In the genomic region with DNA sequence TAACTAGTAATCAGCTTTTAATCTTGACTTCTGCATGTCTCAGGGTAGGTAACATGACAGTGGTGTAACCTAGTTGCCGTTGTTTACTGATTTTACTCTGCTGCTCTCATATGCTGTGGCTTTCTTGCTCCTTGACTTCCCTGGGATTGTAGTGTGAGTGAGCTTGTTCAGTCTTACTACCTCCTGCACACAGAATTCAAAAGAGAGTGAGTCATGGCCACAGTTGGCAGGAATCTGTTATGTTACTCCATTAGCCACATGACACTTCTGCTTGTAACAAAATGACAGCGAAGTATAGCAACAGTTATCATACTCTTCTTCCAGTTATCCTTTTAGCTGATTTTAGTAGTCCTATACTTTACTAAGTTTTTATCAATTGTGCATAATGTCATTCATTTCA, we compare ENCODE assay signal across 8 cellular contexts. TPM values are rescaled to one million over a fixed set of nuclear protein-coding genes. Genes with fewer than 3 reads are reported as not detected.
DNase-seq lines count a peak whose midpoint lies in the region; ATAC-seq and TF ChIP-seq lines count a peak whose summit lies in the region.

No MANE protein-coding gene starts in this region.

- no peak for TF ChIP-seq EP300 in transverse colon (IDR thresholded peaks at IDR 0.05; ENCODE audit: low read depth)

- H3K9me3 ChIP-seq in Panc1 (ENCODE audit: control insufficient read depth, insufficient read depth, low read depth, low read length) = no peaks in the 10 kb centered on the region
- no peaks in the 10 kb centered on the region for H3K9me3 ChIP-seq in transverse colon

- TF ChIP-seq POLR2A in transverse colon (IDR thresholded peaks at IDR 0.05) = no peak

- in situ Hi-C loops in Panc1 (cut with HindIII; ENCODE audit: low pct_unique_long_range_greater_than_20kb, low sequenced_read_pairs) = no loop called here
- in situ Hi-C loops in transverse colon (cut with MboI; ENCODE audit: low pct_ligation_motif_present in 1 of 4, low pct_unique_long_range_greater_than_20kb in 1 of 4, low sequenced_read_pairs in 3 of 4) = no loop called here

- CTCF ChIA-PET in Panc1 (lab: Charles Lee) = no interaction called here

- H3K4me1 ChIP-seq in Panc1 (ENCODE audit: control insufficient read depth, insufficient read depth, low read length) (peaks cover 61% of the 10 kb centered on the region), transverse colon (peaks cover 23 to 64% (median 32%) of the 10 kb centered on the region in 4 donors)

- intact Hi-C loops in Panc1 (cut with micrococcal nuclease; ENCODE audit: unreplicated experiment) (no loop called here), transverse colon (cut with DNase I; ENCODE audit: low total_unique reads) (no loop called here)

- peak overlapping the region; percentile 42; the same call in 1 of the 2 replicates for H3K27ac ChIP-seq in Panc1 (ENCODE audit: low read length)
- H3K27ac ChIP-seq in transverse colon = peak overlapping the region in 2 of 4 donors; percentile 10 to 26

- DNase-seq in H4 (ENCODE audit: low spot score) (peak; percentile 87), Panc1 (ENCODE audit: low read depth, low spot score) (peak; percentile 81), fibroblast of the aortic adventitia (ENCODE audit: low read depth) (peak; percentile 91), retinal pigment epithelial cell (ENCODE audit: low read depth) (peak; percentile 87), transverse colon (no peak), COLO668 (lab: John Stamatoyannopoulos, UW; ENCODE audit: unreplicated experiment) (no peak), KG1 (lab: John Stamatoyannopoulos, UW) (no peak)

- TF ChIP-seq CTCF in Panc1 (IDR thresholded peaks at IDR 0.05) = no peak
- TF ChIP-seq CTCF in fibroblast of the aortic adventitia (IDR thresholded peaks at IDR 0.05; ENCODE audit: insufficient read depth, low read length) = no peak
- no peak for TF ChIP-seq CTCF in retinal pigment epithelial cell (conservative IDR thresholded peaks at IDR 0.05; ENCODE audit: low read depth, low read length)
- no peak for TF ChIP-seq CTCF in transverse colon (IDR thresholded peaks at IDR 0.05)

- ATAC-seq in Panc1 (peak; percentile 96), HG02610 (IDR thresholded peaks at IDR 0.05; ENCODE audit: unreplicated experiment) (no peak)

- WGBS in transverse colon (ENCODE audit: low coverage in 1 of 2), 2 donors = 83 to 100% methylated on average over 1 to 2 of the region's 2 CpGs

- no peaks in the 10 kb centered on the region for H3K27me3 ChIP-seq in Panc1 (ENCODE audit: control insufficient read depth, insufficient read depth, low read length)
- no peaks in the 10 kb centered on the region for H3K27me3 ChIP-seq in transverse colon

- H3K36me3 ChIP-seq in Panc1 (ENCODE audit: control insufficient read depth, insufficient read depth, low read length) (peaks cover 5% of the 10 kb centered on the region; the same call in 1 of the 2 replicates), transverse colon (no peaks in the 10 kb centered on the region)

- no peak overlapping the region for H3K4me3 ChIP-seq in Panc1 (ENCODE audit: low read depth in 2 of 2, low read length in 2 of 2)
- no peak overlapping the region for H3K4me3 ChIP-seq in fibroblast of the aortic adventitia (ENCODE audit: low read depth, low read length)
- no peak overlapping the region for H3K4me3 ChIP-seq in retinal pigment epithelial cell (ENCODE audit: low read length)
- H3K4me3 ChIP-seq in transverse colon = no peak overlapping the region

- POLR2A ChIA-PET in Panc1 (lab: Charles Lee) = interaction anchor here (0.6 to 0.7 kb wide), 2 partner anchors 18 to 33 kb away, joined by 3 to 9 read pairs; no protein-coding TSS in a partner anchor

- BruUV-seq in Panc1 (replicated peaks; lab: Mats Ljungman, UMichigan) = no TSS peak

RNA-seq across cellular contexts. Expression of gene TNRC6A, which starts 18.8 kb away (rescaled TPM):
- 9.7 and 10.1 TPM in 2 replicates for total RNA-seq in H4 (2014; rRNA removed; shearing (Covaris generic))
- 53.6 TPM for total RNA-seq in Panc1 (2021; ENCODE audit: unreplicated experiment)
- polyA plus RNA-seq in Panc1 (2012; ENCODE audit: insufficient read length) = 36.2 TPM
- 29.0 and 32.2 TPM in 2 replicates for total RNA-seq in fibroblast of the aortic adventitia (ENCODE audit: low replicate concordance)
- total RNA-seq in transverse colon = 10 to 100 TPM; 48.2 to 77.2 (median 54.8) TPM

Comparison
In these comparisons a context has a peak if more than half of its experiments do, and no peak if none do; other contexts are left out.
1. DNase-seq: peak in H4 (single experiment), Panc1 (single experiment), fibroblast of the aortic adventitia (single experiment) and retinal pigment epithelial cell (single experiment); none in transverse colon (single experiment), COLO668 (single experiment) and KG1 (single experiment).